In the genomic region with DNA sequence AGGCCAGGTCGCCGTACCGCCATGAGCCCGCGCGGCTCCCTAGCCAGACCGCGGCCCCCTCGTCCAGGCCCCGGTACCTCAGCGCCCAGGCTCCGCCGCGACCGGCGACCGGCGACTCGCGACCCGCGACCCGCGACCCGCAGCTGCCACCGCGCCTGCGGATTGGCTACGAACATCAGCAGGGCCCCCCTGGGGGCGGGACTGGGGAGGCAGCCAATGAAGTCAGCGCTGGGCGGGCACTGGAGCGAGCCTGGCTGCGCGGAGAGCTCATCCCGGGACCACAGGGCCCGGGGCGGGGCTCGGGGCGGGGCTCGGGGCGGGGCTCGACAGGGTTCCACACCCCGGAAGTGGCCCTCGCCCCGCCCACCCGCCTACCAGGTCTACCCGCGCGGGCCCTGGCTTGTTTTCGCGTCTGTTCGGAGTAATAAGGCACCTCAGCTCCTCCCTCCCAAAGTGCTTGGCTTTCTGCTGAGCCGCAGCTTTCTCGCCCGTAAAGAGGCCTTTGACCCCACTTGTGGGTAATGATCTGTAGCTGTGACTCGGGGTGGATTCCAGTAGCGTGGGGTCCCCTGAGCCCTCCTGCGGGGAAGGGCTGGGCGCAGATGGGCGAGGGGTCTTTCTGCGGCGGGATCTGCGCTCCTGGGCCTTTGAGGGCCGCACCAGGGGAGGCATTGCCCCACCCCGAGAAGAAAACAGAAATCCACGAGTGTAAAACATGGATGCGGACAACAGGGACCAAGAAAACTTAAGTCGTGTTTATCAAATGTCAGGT, we compare ENCODE assay signal across 1 cellular context.
TF ChIP-seq lines count a peak whose summit lies in the region.

Gene LYSMD4 (minus strand): TSS at position 170 of the 772 bp plus-strand sequence. CDS start 1,438 bp downstream, outside the sequence.

TF ChIP-seq in WTC11, 78 proteins besides CTCF, POLR2A, EP300 and RAD21 (continued from another document):
- TF ChIP-seq, protein P1, sequence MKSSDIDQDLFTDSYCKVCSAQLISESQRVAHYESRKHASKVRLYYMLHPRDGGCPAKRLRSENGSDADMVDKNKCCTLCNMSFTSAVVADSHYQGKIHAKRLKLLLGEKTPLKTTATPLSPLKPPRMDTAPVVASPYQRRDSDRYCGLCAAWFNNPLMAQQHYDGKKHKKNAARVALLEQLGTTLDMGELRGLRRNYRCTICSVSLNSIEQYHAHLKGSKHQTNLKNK (CRISPR knock-in tag; IDR thresholded peaks at IDR 0.05) = no peak
- TF ChIP-seq USF2 (CRISPR knock-in tag; IDR thresholded peaks at IDR 0.05) = peak; percentile 47; the same call in 1 of the 2 replicates
